In the genomic region with DNA sequence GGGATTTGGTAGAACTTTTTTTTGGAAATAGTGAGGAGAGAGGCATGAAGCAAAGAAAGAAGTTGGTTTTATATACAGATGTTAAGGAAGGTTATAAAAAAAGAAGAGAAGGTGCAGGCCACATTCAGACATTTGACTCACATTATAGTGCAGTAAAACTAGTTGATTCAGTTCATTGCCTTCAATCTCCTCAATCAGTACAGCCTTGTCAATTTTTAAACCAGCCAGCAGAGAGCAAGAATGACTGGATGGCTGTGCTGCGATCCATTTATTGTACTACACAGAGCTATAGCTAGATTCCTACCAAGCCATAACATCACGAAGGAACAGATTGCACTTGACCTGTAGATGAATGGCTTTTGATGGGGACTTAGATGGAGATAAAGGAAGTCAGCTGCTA, we compare ENCODE assay signal across 19 cellular contexts.
A peak's percentile ranks its signal among the peaks of the same experiment; 100 is the strongest.
DNase-seq lines count a peak whose midpoint lies in the region; ATAC-seq and TF ChIP-seq lines count a peak whose summit lies in the region.
"Had no signal": no experiment of that assay in that cellular context is flagged by ENCODE, and none has a peak within 500 bp of the region (broad histone marks: within the 10 kb centered on the region; RNA-seq: fewer than 3 reads in every experiment).

No MANE protein-coding gene starts in this region.

- DNase-seq in neural progenitor cell (ENCODE audit: low spot score), result no peak
- DNase-seq in DMS153 (lab: John Stamatoyannopoulos, UW), result no peak
- DNase-seq in dedifferentiated amniotic fluid mesenchymal stem cell (ENCODE audit: extremely low spot score), result no peak
- DNase-seq in DMS53 treated with DMSO at 0.1 percent for 48 hours (lab: John Stamatoyannopoulos, UW; ENCODE audit: unreplicated experiment), result no peak
- DNase-seq: CD4-positive, alpha-beta T cell; MG63; NCI-H526 treated with DMSO at 0.1 percent for 48 hours; stimulated activated CD4-positive, alpha-beta T cell treated with anti-CD3 and anti-CD28 coated beads, Interleukin-4, amount 100 ng/mL, for 1 hour; T-cell had no signal

- no peaks in the 10 kb centered on the region for H3K4me1 Mint-ChIP-seq in neural progenitor cell
- H3K4me1 Mint-ChIP-seq: activated CD4-positive, alpha-beta T cell treated with anti-CD3 and anti-CD28 coated beads, Interleukin-2, amount 10 ng/mL, durations not matched to agents 7 days and 5 days; T-cell had no signal

- peaks cover 3% of the 10 kb centered on the region for H3K27me3 Mint-ChIP-seq in neural progenitor cell (ENCODE audit: insufficient read depth, low read depth)

- no peaks in the 10 kb centered on the region for H3K36me3 ChIP-seq in neural progenitor cell
- H3K36me3 ChIP-seq: MG63, tibial nerve had no signal

- H3K79me2 ChIP-seq in neural progenitor cell (ENCODE audit: low read depth), result no peaks in the 10 kb centered on the region

- H3K27ac ChIP-seq in VCaP (peak overlapping the region; percentile 48), neural progenitor cell (no peak overlapping the region)
- H3K27ac ChIP-seq: body of pancreas, tibial nerve had no signal

- no peak overlapping the region for H3K4me2 ChIP-seq in neural progenitor cell

- H3K36me3 Mint-ChIP-seq in neural progenitor cell, result no peaks in the 10 kb centered on the region
- H3K36me3 Mint-ChIP-seq: activated naive CD8-positive, alpha-beta T cell; T-cell had no signal

- no peaks in the 10 kb centered on the region for H3K9me3 Mint-ChIP-seq in neural progenitor cell
- H3K9me3 Mint-ChIP-seq: activated CD4-positive, alpha-beta T cell treated with anti-CD3 and anti-CD28 coated beads, Interleukin-2, amount 10 ng/mL, durations not matched to agents 7 days and 5 days; activated T-helper 17 cell treated with anti-CD3 and anti-CD28 coated beads, Interleukin-2, amount 50 U/mL, for 72 hours; CD4-positive, alpha-beta T cell had no signal

- no peaks in the 10 kb centered on the region for H4K20me1 ChIP-seq in neural progenitor cell (ENCODE audit: low read depth)

- no peak overlapping the region for H3K9ac ChIP-seq in neural progenitor cell

- ATAC-seq in GM18909 (IDR thresholded peaks at IDR 0.05; ENCODE audit: poor library complexity, unreplicated experiment), result peak; percentile 45
- peak; percentile 42 for ATAC-seq in HG03097 (IDR thresholded peaks at IDR 0.05; ENCODE audit: low FRiP score, unreplicated experiment)
- no peak for ATAC-seq in GM19351 (IDR thresholded peaks at IDR 0.05; ENCODE audit: unreplicated experiment)
- ATAC-seq: activated T-helper 17 cell treated with anti-CD3 and anti-CD28 coated beads, Interleukin-2, amount 50 U/mL, for 72 hours; body of pancreas; stimulated activated naive CD8-positive, alpha-beta T cell treated with anti-CD3 and anti-CD28 coated beads, Interleukin-15, Interleukin-2, amounts not matched to agents 100 U/mL and 50 U/mL, for 24 hours; T-cell had no signal

- H3K27ac Mint-ChIP-seq in neural progenitor cell, result no peak overlapping the region
- H3K27ac Mint-ChIP-seq: activated CD4-positive, alpha-beta T cell treated with anti-CD3 and anti-CD28 coated beads, Interleukin-2, amount 10 ng/mL, durations not matched to agents 7 days and 5 days; activated naive CD8-positive, alpha-beta T cell; activated T-helper 17 cell treated with anti-CD3 and anti-CD28 coated beads, Interleukin-2, amount 50 U/mL, for 72 hours; CD4-positive, alpha-beta T cell; T-cell had no signal

- no peaks in the 10 kb centered on the region for H3K27me3 ChIP-seq in neural progenitor cell
- H3K27me3 ChIP-seq: body of pancreas, MG63, tibial nerve had no signal

- H3K4me3 ChIP-seq in neural progenitor cell, result no peak overlapping the region
- H3K4me3 ChIP-seq: body of pancreas, MG63, tibial nerve had no signal

- no peak overlapping the region for H3K4me3 Mint-ChIP-seq in neural progenitor cell
- H3K4me3 Mint-ChIP-seq: activated CD4-positive, alpha-beta T cell treated with anti-CD3 and anti-CD28 coated beads, Interleukin-2, amount 10 ng/mL, durations not matched to agents 7 days and 5 days; activated naive CD8-positive, alpha-beta T cell; activated T-helper 17 cell treated with anti-CD3 and anti-CD28 coated beads, Interleukin-2, amount 50 U/mL, for 72 hours; CD4-positive, alpha-beta T cell; T-cell had no signal

- H2AFZ ChIP-seq in neural progenitor cell (replicated peaks), result peak overlapping the region; percentile 5

- no peaks in the 10 kb centered on the region for H3K4me1 ChIP-seq in neural progenitor cell
- H3K4me1 ChIP-seq: body of pancreas, tibial nerve had no signal

- TF ChIP-seq CTCF in VCaP (conservative IDR thresholded peaks at IDR 0.05) (no peak), neural progenitor cell (IDR thresholded peaks at IDR 0.05) (no peak)

- no peaks in the 10 kb centered on the region for H3F3A ChIP-seq in neural progenitor cell (ENCODE audit: low read depth)

- no peaks in the 10 kb centered on the region for H3K9me3 ChIP-seq in neural progenitor cell (ENCODE audit: low read depth)
- H3K9me3 ChIP-seq: body of pancreas, MG63, tibial nerve had no signal
